ENCODE assay signal across 1 cellular context in the genomic region with DNA sequence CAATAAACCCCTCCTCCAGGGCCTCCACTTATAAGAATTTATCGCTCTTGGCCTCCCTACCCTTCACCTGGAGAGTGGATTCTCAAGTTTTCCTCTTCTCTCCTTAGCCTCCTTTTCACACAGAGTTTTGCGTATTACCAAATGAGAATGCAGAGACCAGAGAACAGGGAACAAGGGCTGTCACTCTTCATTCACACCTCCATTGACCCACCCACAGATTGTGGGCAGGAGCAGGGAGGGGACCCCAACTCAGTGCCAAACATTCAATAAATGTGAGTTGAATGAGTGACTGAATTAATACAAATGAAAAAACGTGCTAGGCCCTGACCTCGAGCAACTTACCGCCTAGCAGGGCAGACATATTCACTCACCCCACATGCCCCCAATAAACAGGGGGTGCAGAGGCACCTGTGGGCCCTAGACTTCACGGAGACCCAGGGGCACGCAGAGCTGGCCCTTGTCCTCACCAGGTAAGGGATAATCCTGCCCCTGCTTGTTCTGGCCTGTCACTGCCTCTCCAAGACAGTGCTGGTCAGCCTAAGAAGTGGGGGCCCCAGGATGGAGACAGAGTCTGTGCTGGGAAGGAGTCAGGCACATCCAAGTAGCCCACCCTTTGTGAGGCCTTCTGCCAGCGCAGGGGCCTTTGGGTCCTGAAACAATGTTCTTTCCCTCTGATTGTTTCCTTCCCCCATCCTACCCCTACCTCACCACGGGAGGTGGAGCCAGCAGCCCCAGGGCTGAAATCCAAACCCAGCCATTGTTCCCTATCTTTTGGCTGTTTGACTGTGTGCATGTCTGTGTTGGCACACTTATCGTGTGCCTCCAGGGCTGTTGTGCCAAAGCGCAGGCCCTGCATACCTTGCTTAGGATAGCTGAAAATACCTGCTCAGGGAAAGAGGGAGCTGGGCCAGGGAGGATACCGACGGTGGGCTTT.
TF ChIP-seq lines count a peak whose summit lies in the region.

No MANE protein-coding gene starts in this region.

TF ChIP-seq in HEK293, 187 proteins besides CTCF, POLR2A, EP300 and RAD21 (continued from another document):
- TF ChIP-seq, protein P1, sequence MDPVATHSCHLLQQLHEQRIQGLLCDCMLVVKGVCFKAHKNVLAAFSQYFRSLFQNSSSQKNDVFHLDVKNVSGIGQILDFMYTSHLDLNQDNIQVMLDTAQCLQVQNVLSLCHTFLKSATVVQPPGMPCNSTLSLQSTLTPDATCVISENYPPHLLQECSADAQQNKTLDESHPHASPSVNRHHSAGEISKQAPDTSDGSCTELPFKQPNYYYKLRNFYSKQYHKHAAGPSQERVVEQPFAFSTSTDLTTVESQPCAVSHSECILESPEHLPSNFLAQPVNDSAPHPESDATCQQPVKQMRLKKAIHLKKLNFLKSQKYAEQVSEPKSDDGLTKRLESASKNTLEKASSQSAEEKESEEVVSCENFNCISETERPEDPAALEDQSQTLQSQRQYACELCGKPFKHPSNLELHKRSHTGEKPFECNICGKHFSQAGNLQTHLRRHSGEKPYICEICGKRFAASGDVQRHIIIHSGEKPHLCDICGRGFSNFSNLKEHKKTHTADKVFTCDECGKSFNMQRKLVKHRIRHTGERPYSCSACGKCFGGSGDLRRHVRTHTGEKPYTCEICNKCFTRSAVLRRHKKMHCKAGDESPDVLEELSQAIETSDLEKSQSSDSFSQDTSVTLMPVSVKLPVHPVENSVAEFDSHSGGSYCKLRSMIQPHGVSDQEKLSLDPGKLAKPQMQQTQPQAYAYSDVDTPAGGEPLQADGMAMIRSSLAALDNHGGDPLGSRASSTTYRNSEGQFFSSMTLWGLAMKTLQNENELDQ (tag by site-specific recombination; IDR thresholded peaks at IDR 0.05; ENCODE audit: low read depth), result no peak
- TF ChIP-seq ZXDB (tag by site-specific recombination; IDR thresholded peaks at IDR 0.05) (no peak), ZNF654 (tag by site-specific recombination; IDR thresholded peaks at IDR 0.05; ENCODE audit: low read depth) (no peak), YY2 (tag by site-specific recombination; IDR thresholded peaks at IDR 0.05) (no peak), ZNF23 (tag by site-specific recombination; IDR thresholded peaks at IDR 0.05; ENCODE audit: borderline replicate concordance) (no peak), ZNF555 (tag by site-specific recombination; conservative IDR thresholded peaks at IDR 0.05) (no peak)
TF ChIP-seq in HEK293: peak in this region for 3.
